ENCODE assay signal across 18 cellular contexts in genomic region chr1:17833661-17834501, GRCh38.
"Had no signal": no experiment of that assay in that cellular context is flagged by ENCODE, and none has a peak within 500 bp of the region (broad histone marks: within the 10 kb centered on the region; RNA-seq: fewer than 3 reads in every experiment).

No MANE protein-coding gene starts in this region.

- H3K27me3 ChIP-seq: ascending aorta, testis had no signal

- H3K36me3 ChIP-seq: ascending aorta, gastrocnemius medialis, heart left ventricle had no signal

- ATAC-seq: activated T-cell treated with anti-CD3 and anti-CD28 coated beads, Interleukin-2, amount 50 U/mL, for 72 hours; esophagus mucosa; gastrocnemius medialis; heart left ventricle; left ventricle myocardium superior; mucosa of descending colon; psoas muscle; right cardiac atrium; stimulated activated effector memory CD8-positive, alpha-beta T cell treated with anti-CD3 and anti-CD28 coated beads, Interleukin-12 subunit alpha, Interleukin-12 subunit beta, amount 100 ng/mL, for 72 hours had no signal

- DNase-seq: activated CD4-positive, alpha-beta T cell treated with anti-CD3 and anti-CD28 coated beads for 1 hour; activated T-cell treated with anti-CD3 and anti-CD28 coated beads, Interleukin-2, amount 50 U/mL, for 72 hours; cortex of kidney; effector CD4-positive, alpha-beta T cell; gastrocnemius medialis; heart left ventricle; left ventricle myocardium superior; mucosa of descending colon; naive B cell; psoas muscle; right cardiac atrium; stimulated activated CD4-positive, alpha-beta T cell treated with anti-CD3 and anti-CD28 coated beads, Interleukin-4, amount 100 ng/mL, for 24 hours; T-helper 2 cell; testis had no signal

- H3K4me3 ChIP-seq: ascending aorta, gastrocnemius medialis, heart left ventricle, mucosa of descending colon, psoas muscle, testis had no signal

- H3K9me3 ChIP-seq: ascending aorta, gastrocnemius medialis, heart left ventricle, mucosa of descending colon, psoas muscle, testis had no signal

- H3K4me1 ChIP-seq: ascending aorta, gastrocnemius medialis, psoas muscle, testis had no signal

- H3K27ac ChIP-seq: ascending aorta, gastrocnemius medialis, heart left ventricle, psoas muscle, testis, VCaP had no signal
